Comparison of ENCODE assay signal across 8 cellular contexts in genomic region chrX:39261446-39262147, GRCh38.
DNase-seq lines count a peak whose midpoint lies in the region; ATAC-seq and FAIRE-seq lines count a peak whose summit lies in the region.

No MANE protein-coding gene starts in this region.

- H3K4me3 Mint-ChIP-seq in activated CD4-positive, alpha-beta T cell treated with anti-CD3 and anti-CD28 coated beads for 36 hours, result no peak overlapping the region
- H3K4me3 Mint-ChIP-seq in naive thymus-derived CD8-positive, alpha-beta T cell, result no peak overlapping the region

- H3K9me3 Mint-ChIP-seq in activated CD4-positive, alpha-beta T cell treated with anti-CD3 and anti-CD28 coated beads for 36 hours (ENCODE audit: low read depth), result no peaks in the 10 kb centered on the region
- H3K9me3 Mint-ChIP-seq in naive thymus-derived CD8-positive, alpha-beta T cell, result peaks cover 0 to 1% (median 0%) of the 10 kb centered on the region in 9 donors

- no peaks in the 10 kb centered on the region for H3K27me3 Mint-ChIP-seq in activated CD4-positive, alpha-beta T cell treated with anti-CD3 and anti-CD28 coated beads for 36 hours
- no peaks in the 10 kb centered on the region for H3K27me3 Mint-ChIP-seq in naive thymus-derived CD8-positive, alpha-beta T cell

- peak; percentile 97 for FAIRE-seq in RCC 7860 (lab: Jason Lieb, UNC)

- CTCF ChIA-PET in activated CD4-positive, alpha-beta T cell treated with anti-CD3 and anti-CD28 coated beads for 36 hours (lab: Charles Lee), result interaction anchor here (0.6 to 1.6 kb wide), 6 partner anchors 12 to 824 kb away, joined by 3 to 7 read pairs (median 4); no protein-coding TSS in a partner anchor

- ATAC-seq in activated CD4-positive, alpha-beta T cell treated with anti-CD3 and anti-CD28 coated beads for 36 hours, result peak; percentile 78
- peak in 1 of 2 donors; percentile 40 for ATAC-seq in naive thymus-derived CD8-positive, alpha-beta T cell
- no peak for ATAC-seq in HG03342 (IDR thresholded peaks at IDR 0.05; ENCODE audit: unreplicated experiment)

- DNase-seq in activated CD4-positive, alpha-beta T cell treated with anti-CD3 and anti-CD28 coated beads for 36 hours, result peak; percentile 25
- DNase-seq in activated CD4-positive, alpha-beta T cell treated with anti-CD3 and anti-CD28 coated beads, Interleukin-2, amount 50 U/mL, for 1 hour, result no peak
- DNase-seq in HuH-7 (ENCODE audit: low spot score) (peak; percentile 6), RCC 7860 (ENCODE audit: low spot score) (peak; percentile 79), dermis blood vessel endothelial cell (peak; percentile 59), OCI-M2 (lab: John Stamatoyannopoulos, UW; ENCODE audit: unreplicated experiment) (no peak)
- peak in 6 of 10 donors; percentile 14 to 39 (median 28) for DNase-seq in naive thymus-derived CD8-positive, alpha-beta T cell

- H3K27ac Mint-ChIP-seq in activated CD4-positive, alpha-beta T cell treated with anti-CD3 and anti-CD28 coated beads for 36 hours, result peak overlapping the region; percentile 32
- peak overlapping the region in 1 of 10 donors; percentile 62 for H3K27ac Mint-ChIP-seq in naive thymus-derived CD8-positive, alpha-beta T cell

- POLR2A ChIA-PET in activated CD4-positive, alpha-beta T cell treated with anti-CD3 and anti-CD28 coated beads for 36 hours (lab: Charles Lee), result no interaction called here
- POLR2A ChIA-PET in naive thymus-derived CD8-positive, alpha-beta T cell (lab: Charles Lee), result no interaction called here

- peaks cover 52% of the 10 kb centered on the region for H3K4me1 Mint-ChIP-seq in activated CD4-positive, alpha-beta T cell treated with anti-CD3 and anti-CD28 coated beads for 36 hours
- peaks cover 0 to 13% (median 5%) of the 10 kb centered on the region in 4 donors for H3K4me1 Mint-ChIP-seq in naive thymus-derived CD8-positive, alpha-beta T cell

- H3K36me3 Mint-ChIP-seq in activated CD4-positive, alpha-beta T cell treated with anti-CD3 and anti-CD28 coated beads for 36 hours (ENCODE audit: low read depth), result peaks cover 12% of the 10 kb centered on the region
- peaks cover 0 to 4% (median 0%) of the 10 kb centered on the region in 3 donors for H3K36me3 Mint-ChIP-seq in naive thymus-derived CD8-positive, alpha-beta T cell

- intact Hi-C loops in activated CD4-positive, alpha-beta T cell treated with anti-CD3 and anti-CD28 coated beads for 36 hours (cut with DNase I, micrococcal nuclease), result loop anchor here (2.0 to 10.0 kb wide), 7 partner anchors 66 to 593 kb away; no protein-coding TSS in a partner anchor

Comparison
In these comparisons a context has a peak if more than half of its experiments do, and no peak if none do; other contexts are left out.
1. DNase-seq: peak in activated CD4-positive, alpha-beta T cell treated with anti-CD3 and anti-CD28 coated beads for 36 hours (single experiment), HuH-7 (single experiment), RCC 7860 (single experiment), dermis blood vessel endothelial cell (single experiment) and naive thymus-derived CD8-positive, alpha-beta T cell (6 of 10); none in activated CD4-positive, alpha-beta T cell treated with anti-CD3 and anti-CD28 coated beads, Interleukin-2, amount 50 U/mL, for 1 hour (single experiment) and OCI-M2 (single experiment).